ENCODE assay signal across 1 cellular context in the genomic region with DNA sequence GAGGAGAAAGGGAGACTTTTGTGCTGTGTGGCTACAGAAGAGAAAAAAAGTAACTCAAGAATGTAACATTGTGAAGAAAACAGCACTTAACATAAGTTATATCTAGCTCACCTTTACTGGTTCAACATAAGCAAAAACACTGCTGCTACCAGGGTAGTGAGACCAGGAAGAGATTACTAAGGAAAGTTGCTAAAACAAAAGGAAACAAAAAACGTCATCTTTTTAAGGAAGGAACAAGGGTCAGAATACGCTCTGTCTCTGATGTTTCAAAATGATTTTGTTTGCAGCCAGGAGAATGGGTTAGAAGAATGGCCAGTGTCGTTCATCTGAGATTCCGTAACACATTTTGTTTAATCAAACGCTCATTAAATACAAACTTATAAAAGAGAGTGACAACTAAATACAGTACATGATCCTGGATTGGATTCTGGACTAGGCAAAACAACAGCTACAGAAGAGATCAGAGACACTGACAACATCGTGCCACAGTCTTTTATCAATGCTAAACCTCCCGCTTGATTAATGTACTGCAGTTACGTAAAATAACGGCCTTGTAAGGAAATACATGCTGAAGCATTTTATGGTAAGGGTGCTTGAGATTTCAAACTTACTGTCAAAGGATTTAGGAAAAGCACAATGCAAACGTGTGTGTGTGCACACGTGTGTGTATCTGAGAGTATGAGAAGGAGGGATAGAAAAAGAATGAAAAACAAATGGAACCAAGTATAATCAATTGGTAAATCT.
TF ChIP-seq lines count a peak whose summit lies in the region.

No MANE protein-coding gene starts in this region.

TF ChIP-seq in K562, 482 proteins besides CTCF, POLR2A, EP300 and RAD21 (continued from another document and continues in another):
- TF ChIP-seq TAF1 (IDR thresholded peaks at IDR 0.05; ENCODE audit: control insufficient read depth, extremely low read depth, insufficient read depth, low read length, severe bottlenecking) (no peak), ZNF384 (IDR thresholded peaks at IDR 0.05; ENCODE audit: low read depth, low read length) (no peak), ZNF644 (tag; IDR thresholded peaks at IDR 0.05; ENCODE audit: low read depth) (no peak), ZNF184 (CRISPR knock-in tag; IDR thresholded peaks at IDR 0.05) (no peak), POLR2H (tag; IDR thresholded peaks at IDR 0.05; ENCODE audit: low read depth) (no peak), ZNF239 (CRISPR knock-in tag; IDR thresholded peaks at IDR 0.05) (no peak), USF2 (CRISPR knock-in tag; IDR thresholded peaks at IDR 0.05) (no peak), PRPF4 (IDR thresholded peaks at IDR 0.05; ENCODE audit: insufficient read depth, low read depth, low read length, poor library complexity, severe bottlenecking) (no peak), POLR2AphosphoS5 (IDR thresholded peaks at IDR 0.05; ENCODE audit: control insufficient read depth, insufficient read depth, low read depth, low read length) (no peak), ZNF23 (CRISPR knock-in tag; IDR thresholded peaks at IDR 0.05) (no peak), DDX20 (tag; IDR thresholded peaks at IDR 0.05; ENCODE audit: low read depth) (no peak), ZNF445 (CRISPR knock-in tag; IDR thresholded peaks at IDR 0.05; ENCODE audit: low read depth) (no peak), ZNF76 (CRISPR knock-in tag; IDR thresholded peaks at IDR 0.05; ENCODE audit: borderline replicate concordance) (no peak), ZNF431 (CRISPR knock-in tag; IDR thresholded peaks at IDR 0.05) (no peak), CCNT2 (IDR thresholded peaks at IDR 0.05; ENCODE audit: borderline replicate concordance, extremely low read depth, insufficient read length, low read depth, low read length) (no peak), TFE3 (CRISPR knock-in tag; IDR thresholded peaks at IDR 0.05) (no peak), SMAD4 (CRISPR knock-in tag; conservative IDR thresholded peaks at IDR 0.05) (no peak), ZNF280B (CRISPR knock-in tag; IDR thresholded peaks at IDR 0.05) (no peak), ZC3H4 (CRISPR knock-in tag; IDR thresholded peaks at IDR 0.05; ENCODE audit: borderline replicate concordance) (no peak), ZNF165 (CRISPR knock-in tag; IDR thresholded peaks at IDR 0.05; ENCODE audit: borderline replicate concordance) (no peak), ZNF655 (CRISPR knock-in tag; IDR thresholded peaks at IDR 0.05) (no peak), YBX1 (IDR thresholded peaks at IDR 0.05) (no peak), KLF16 (IDR thresholded peaks at IDR 0.05) (no peak), GTF2E2 (tag; IDR thresholded peaks at IDR 0.05) (no peak), PATZ1 (CRISPR knock-in tag; IDR thresholded peaks at IDR 0.05; ENCODE audit: borderline replicate concordance) (no peak), CHD1 (IDR thresholded peaks at IDR 0.05; ENCODE audit: low read length) (no peak), RBBP5 (IDR thresholded peaks at IDR 0.05; ENCODE audit: borderline replicate concordance, insufficient read depth, low read length, poor library complexity, severe bottlenecking) (no peak), ZNF584 (CRISPR knock-in tag; IDR thresholded peaks at IDR 0.05; ENCODE audit: low read depth) (no peak), EZH2 (IDR thresholded peaks at IDR 0.05; ENCODE audit: borderline replicate concordance, low read depth, low read length) (no peak), PKNOX1 (IDR thresholded peaks at IDR 0.05) (0 out of 2 replicates have a peak, but pooled peaks have one; percentile 11)
- TF ChIP-seq, protein P1, sequence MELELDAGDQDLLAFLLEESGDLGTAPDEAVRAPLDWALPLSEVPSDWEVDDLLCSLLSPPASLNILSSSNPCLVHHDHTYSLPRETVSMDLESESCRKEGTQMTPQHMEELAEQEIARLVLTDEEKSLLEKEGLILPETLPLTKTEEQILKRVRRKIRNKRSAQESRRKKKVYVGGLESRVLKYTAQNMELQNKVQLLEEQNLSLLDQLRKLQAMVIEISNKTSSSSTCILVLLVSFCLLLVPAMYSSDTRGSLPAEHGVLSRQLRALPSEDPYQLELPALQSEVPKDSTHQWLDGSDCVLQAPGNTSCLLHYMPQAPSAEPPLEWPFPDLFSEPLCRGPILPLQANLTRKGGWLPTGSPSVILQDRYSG (tag; conservative IDR thresholded peaks at IDR 0.05; ENCODE audit: low read depth), result no peak
- TF ChIP-seq, protein P2, sequence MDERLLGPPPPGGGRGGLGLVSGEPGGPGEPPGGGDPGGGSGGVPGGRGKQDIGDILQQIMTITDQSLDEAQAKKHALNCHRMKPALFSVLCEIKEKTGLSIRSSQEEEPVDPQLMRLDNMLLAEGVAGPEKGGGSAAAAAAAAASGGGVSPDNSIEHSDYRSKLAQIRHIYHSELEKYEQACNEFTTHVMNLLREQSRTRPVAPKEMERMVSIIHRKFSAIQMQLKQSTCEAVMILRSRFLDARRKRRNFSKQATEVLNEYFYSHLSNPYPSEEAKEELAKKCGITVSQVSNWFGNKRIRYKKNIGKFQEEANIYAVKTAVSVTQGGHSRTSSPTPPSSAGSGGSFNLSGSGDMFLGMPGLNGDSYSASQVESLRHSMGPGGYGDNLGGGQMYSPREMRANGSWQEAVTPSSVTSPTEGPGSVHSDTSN (CRISPR knock-in tag; IDR thresholded peaks at IDR 0.05; ENCODE audit: low read depth), result no peak
- TF ChIP-seq, protein P2 (tag; conservative IDR thresholded peaks at IDR 0.05; ENCODE audit: low read depth), result peak; percentile 61
- TF ChIP-seq, protein P3, sequence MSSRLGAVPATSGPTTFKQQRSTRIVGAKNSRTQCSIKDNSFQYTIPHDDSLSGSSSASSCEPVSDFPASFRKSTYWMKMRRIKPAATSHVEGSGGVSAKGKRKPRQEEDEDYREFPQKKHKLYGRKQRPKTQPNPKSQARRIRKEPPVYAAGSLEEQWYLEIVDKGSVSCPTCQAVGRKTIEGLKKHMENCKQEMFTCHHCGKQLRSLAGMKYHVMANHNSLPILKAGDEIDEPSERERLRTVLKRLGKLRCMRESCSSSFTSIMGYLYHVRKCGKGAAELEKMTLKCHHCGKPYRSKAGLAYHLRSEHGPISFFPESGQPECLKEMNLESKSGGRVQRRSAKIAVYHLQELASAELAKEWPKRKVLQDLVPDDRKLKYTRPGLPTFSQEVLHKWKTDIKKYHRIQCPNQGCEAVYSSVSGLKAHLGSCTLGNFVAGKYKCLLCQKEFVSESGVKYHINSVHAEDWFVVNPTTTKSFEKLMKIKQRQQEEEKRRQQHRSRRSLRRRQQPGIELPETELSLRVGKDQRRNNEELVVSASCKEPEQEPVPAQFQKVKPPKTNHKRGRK (tag; IDR thresholded peaks at IDR 0.05), result no peak
- TF ChIP-seq, protein P4, sequence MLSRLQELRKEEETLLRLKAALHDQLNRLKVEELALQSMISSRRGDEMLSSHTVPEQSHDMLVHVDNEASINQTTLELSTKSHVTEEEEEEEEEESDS (CRISPR knock-in tag; IDR thresholded peaks at IDR 0.05), result no peak
- TF ChIP-seq, protein P5, sequence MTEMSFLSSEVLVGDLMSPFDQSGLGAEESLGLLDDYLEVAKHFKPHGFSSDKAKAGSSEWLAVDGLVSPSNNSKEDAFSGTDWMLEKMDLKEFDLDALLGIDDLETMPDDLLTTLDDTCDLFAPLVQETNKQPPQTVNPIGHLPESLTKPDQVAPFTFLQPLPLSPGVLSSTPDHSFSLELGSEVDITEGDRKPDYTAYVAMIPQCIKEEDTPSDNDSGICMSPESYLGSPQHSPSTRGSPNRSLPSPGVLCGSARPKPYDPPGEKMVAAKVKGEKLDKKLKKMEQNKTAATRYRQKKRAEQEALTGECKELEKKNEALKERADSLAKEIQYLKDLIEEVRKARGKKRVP (CRISPR knock-in tag; IDR thresholded peaks at IDR 0.05), result no peak
- TF ChIP-seq, protein P6, sequence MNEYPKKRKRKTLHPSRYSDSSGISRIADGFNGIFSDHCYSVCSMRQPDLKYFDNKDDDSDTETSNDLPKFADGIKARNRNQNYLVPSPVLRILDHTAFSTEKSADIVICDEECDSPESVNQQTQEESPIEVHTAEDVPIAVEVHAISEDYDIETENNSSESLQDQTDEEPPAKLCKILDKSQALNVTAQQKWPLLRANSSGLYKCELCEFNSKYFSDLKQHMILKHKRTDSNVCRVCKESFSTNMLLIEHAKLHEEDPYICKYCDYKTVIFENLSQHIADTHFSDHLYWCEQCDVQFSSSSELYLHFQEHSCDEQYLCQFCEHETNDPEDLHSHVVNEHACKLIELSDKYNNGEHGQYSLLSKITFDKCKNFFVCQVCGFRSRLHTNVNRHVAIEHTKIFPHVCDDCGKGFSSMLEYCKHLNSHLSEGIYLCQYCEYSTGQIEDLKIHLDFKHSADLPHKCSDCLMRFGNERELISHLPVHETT (CRISPR knock-in tag; conservative IDR thresholded peaks at IDR 0.05 in 1 of 2, IDR thresholded peaks at IDR 0.05 in 1 of 2), result 0 out of 4 replicates have a peak, but pooled peaks of 1 of the 2 experiments have one; percentile 22
- TF ChIP-seq, protein P7, sequence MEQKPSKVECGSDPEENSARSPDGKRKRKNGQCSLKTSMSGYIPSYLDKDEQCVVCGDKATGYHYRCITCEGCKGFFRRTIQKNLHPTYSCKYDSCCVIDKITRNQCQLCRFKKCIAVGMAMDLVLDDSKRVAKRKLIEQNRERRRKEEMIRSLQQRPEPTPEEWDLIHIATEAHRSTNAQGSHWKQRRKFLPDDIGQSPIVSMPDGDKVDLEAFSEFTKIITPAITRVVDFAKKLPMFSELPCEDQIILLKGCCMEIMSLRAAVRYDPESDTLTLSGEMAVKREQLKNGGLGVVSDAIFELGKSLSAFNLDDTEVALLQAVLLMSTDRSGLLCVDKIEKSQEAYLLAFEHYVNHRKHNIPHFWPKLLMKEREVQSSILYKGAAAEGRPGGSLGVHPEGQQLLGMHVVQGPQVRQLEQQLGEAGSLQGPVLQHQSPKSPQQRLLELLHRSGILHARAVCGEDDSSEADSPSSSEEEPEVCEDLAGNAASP (IDR thresholded peaks at IDR 0.05), result no peak
